Comparison of ENCODE assay signal across 26 cellular contexts in the genomic region with DNA sequence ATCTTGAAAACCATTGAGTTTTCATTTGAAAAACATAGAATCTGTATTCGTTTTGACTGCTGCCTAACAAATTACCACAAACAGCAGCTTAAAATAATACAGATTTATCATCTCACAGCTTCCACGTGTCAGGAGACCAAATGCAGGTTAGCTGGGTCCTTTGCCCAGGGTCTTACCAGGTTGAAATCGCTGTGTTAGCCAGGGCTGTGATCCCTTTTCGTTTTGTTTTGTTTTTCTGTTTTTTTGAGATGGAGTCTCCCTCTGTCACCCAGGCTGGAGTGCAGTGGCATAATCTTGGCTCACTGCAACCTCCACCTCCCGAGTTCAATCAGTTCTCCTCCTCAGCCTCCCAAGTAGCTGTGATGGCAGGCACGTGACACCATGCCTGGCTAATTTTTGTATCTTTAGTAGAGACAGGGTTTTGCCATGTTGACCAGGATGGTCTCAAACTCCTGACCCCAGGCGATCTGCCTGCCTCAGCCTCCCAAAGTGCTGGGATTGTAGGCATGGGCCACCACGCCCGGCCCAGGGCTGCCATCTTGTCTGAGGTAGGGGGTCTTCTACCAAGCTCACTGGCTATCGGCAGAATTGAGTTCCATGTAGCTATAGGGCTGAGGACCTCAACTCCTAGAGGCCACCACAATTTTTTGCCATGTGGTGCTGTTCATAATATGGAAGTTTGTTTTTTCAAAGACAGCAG.
"Had no signal": no experiment of that assay in that cellular context is flagged by ENCODE, and none has a peak within 500 bp of the region (broad histone marks: within the 10 kb centered on the region; RNA-seq: fewer than 3 reads in every experiment).

No MANE protein-coding gene starts in this region.

- H3K4me3 Mint-ChIP-seq: mesothelial cell of epicardium; naive B cell; natural killer cell treated with Interleukin-12 subunit alpha and Interleukin-12 subunit beta and Interleukin-15 and Interleukin-18, amount 100 ng/mL, for 72 hours; stimulated activated effector memory CD8-positive, alpha-beta T cell treated with anti-CD3 and anti-CD28 coated beads, Interleukin-12 subunit alpha, Interleukin-12 subunit beta, amount 100 ng/mL, for 72 hours; stimulated activated naive CD8-positive, alpha-beta T cell treated with anti-CD3 and anti-CD28 coated beads, Interleukin-15, Interleukin-2, amounts not matched to agents 100 ng/mL and 50 ng/mL, for 24 hours had no signal

- H3K4me3 ChIP-seq: hepatocyte, left ventricle myocardium inferior, lung, pancreas, prostate gland, sigmoid colon, spleen, suprapubic skin, thoracic aorta, tibial artery, upper lobe of right lung had no signal

- H3K4me2 ChIP-seq: hepatocyte had no signal

- ATAC-seq: right cardiac atrium, upper lobe of right lung had no signal

- H3K36me3 ChIP-seq: left ventricle myocardium inferior, pancreas, prostate gland, sigmoid colon, spleen, suprapubic skin, thoracic aorta, tibial artery, upper lobe of right lung had no signal

- H3K36me3 Mint-ChIP-seq: mesothelial cell of epicardium; naive B cell; natural killer cell treated with Interleukin-12 subunit alpha and Interleukin-12 subunit beta and Interleukin-15 and Interleukin-18, amount 100 ng/mL, for 72 hours; stimulated activated effector memory CD8-positive, alpha-beta T cell treated with anti-CD3 and anti-CD28 coated beads, Interleukin-12 subunit alpha, Interleukin-12 subunit beta, amount 100 ng/mL, for 72 hours had no signal

- H3K4me1 ChIP-seq: prostate gland, upper lobe of right lung had no signal

- H3K9me3 Mint-ChIP-seq: natural killer cell treated with Interleukin-12 subunit alpha and Interleukin-12 subunit beta and Interleukin-15 and Interleukin-18, amount 100 ng/mL, for 72 hours; stimulated activated naive CD8-positive, alpha-beta T cell treated with anti-CD3 and anti-CD28 coated beads, Interleukin-15, Interleukin-2, amounts not matched to agents 100 ng/mL and 50 ng/mL, for 24 hours had no signal

- DNase-seq: islet precursor cell; left ventricle myocardium inferior; naive B cell; nucleus accumbens; pancreas; posterior cingulate gyrus; retina; right cardiac atrium; sigmoid colon; spleen; stimulated activated CD4-positive, alpha-beta T cell treated with anti-CD3 and anti-CD28 coated beads, Interleukin-4, amount 100 ng/mL, for 24 hours; stimulated activated naive CD4-positive, alpha-beta T cell; tibial artery; trophoblast cell; upper lobe of right lung had no signal

- H2AFZ ChIP-seq: hepatocyte had no signal

- H3K27me3 ChIP-seq: hepatocyte, pancreas, sigmoid colon, spleen, suprapubic skin, tibial artery, upper lobe of right lung had no signal

- H3K4me1 Mint-ChIP-seq: naive B cell had no signal

- FAIRE-seq: pancreas, small intestine, urothelium cell line had no signal

- H3K9me3 ChIP-seq: left ventricle myocardium inferior, pancreas, prostate gland, sigmoid colon, spleen, suprapubic skin, thoracic aorta, tibial artery, upper lobe of right lung had no signal

- H3K27ac ChIP-seq: hepatocyte, left ventricle myocardium inferior, pancreas, prostate gland, sigmoid colon, spleen, suprapubic skin, thoracic aorta, tibial artery, upper lobe of right lung had no signal

- H3K27me3 Mint-ChIP-seq: stimulated activated naive CD8-positive, alpha-beta T cell treated with anti-CD3 and anti-CD28 coated beads, Interleukin-15, Interleukin-2, amounts not matched to agents 100 ng/mL and 50 ng/mL, for 24 hours had no signal

- H3K79me2 ChIP-seq: hepatocyte had no signal

- H3K27ac Mint-ChIP-seq: mesothelial cell of epicardium; naive B cell; natural killer cell treated with Interleukin-12 subunit alpha and Interleukin-12 subunit beta and Interleukin-15 and Interleukin-18, amount 100 ng/mL, for 72 hours; stimulated activated effector memory CD8-positive, alpha-beta T cell treated with anti-CD3 and anti-CD28 coated beads, Interleukin-12 subunit alpha, Interleukin-12 subunit beta, amount 100 ng/mL, for 72 hours; stimulated activated naive CD8-positive, alpha-beta T cell treated with anti-CD3 and anti-CD28 coated beads, Interleukin-15, Interleukin-2, amounts not matched to agents 100 ng/mL and 50 ng/mL, for 24 hours had no signal
